ENCODE assay signal across 8 cellular contexts in genomic region chr6:109093732-109094131, GRCh38. TPM values are rescaled to one million over a fixed set of nuclear protein-coding genes. Genes with fewer than 3 reads are reported as not detected.
DNase-seq lines count a peak whose midpoint lies in the region; ATAC-seq, FAIRE-seq and TF ChIP-seq lines count a peak whose summit lies in the region.

No MANE protein-coding gene starts in this region.

- H3K4me3 ChIP-seq in GM23338: peak overlapping the region; percentile 92
- peak overlapping the region; percentile 91 for H3K4me3 ChIP-seq in PC-3 (ENCODE audit: low read length)
- peak overlapping the region; percentile 98 for H3K4me3 ChIP-seq in endocrine pancreas (ENCODE audit: control insufficient read depth, insufficient read depth, low read length)

- no peaks in the 10 kb centered on the region for H3K9me3 Mint-ChIP-seq in GM23338
- no peaks in the 10 kb centered on the region for H3K9me3 Mint-ChIP-seq in natural killer cell treated with Interleukin-12 subunit alpha and Interleukin-12 subunit beta and Interleukin-15 and Interleukin-18, amount 100 ng/mL, for 72 hours

- H3K36me3 Mint-ChIP-seq in GM23338 (ENCODE audit: low read depth): no peaks in the 10 kb centered on the region
- H3K36me3 Mint-ChIP-seq in natural killer cell treated with Interleukin-12 subunit alpha and Interleukin-12 subunit beta and Interleukin-15 and Interleukin-18, amount 100 ng/mL, for 72 hours: peaks cover 1% of the 10 kb centered on the region

- H3F3A ChIP-seq in GM23338 (replicated peaks; ENCODE audit: low read depth) (0 out of 2 replicates have a peak, but pooled peaks cover 3% of the 10 kb centered on the region), PC-3 (ENCODE audit: low read length, unreplicated experiment) (no peaks in the 10 kb centered on the region)

- H3K27me3 ChIP-seq in GM23338 (ENCODE audit: insufficient read depth): no peaks in the 10 kb centered on the region
- H3K27me3 ChIP-seq in PC-3 (ENCODE audit: low read length): no peaks in the 10 kb centered on the region
- no peaks in the 10 kb centered on the region for H3K27me3 ChIP-seq in endocrine pancreas (ENCODE audit: control insufficient read depth, insufficient read depth, low read length)

- H3K27ac ChIP-seq in GM23338 (ENCODE audit: low read depth) (no peak overlapping the region), PC-3 (ENCODE audit: low read length) (no peak overlapping the region)

- intact Hi-C loops in PC-3 (cut with micrococcal nuclease): loop anchor here (2.0 kb wide), 1 partner anchor 289 kb away; the partner anchor contains the start of gene CD164

- H3K36me3 ChIP-seq in GM23338 (ENCODE audit: insufficient read depth) (no peaks in the 10 kb centered on the region), PC-3 (ENCODE audit: low read depth, low read length) (no peaks in the 10 kb centered on the region), endocrine pancreas (ENCODE audit: control insufficient read depth, insufficient read depth, low read length) (no peaks in the 10 kb centered on the region)

- peak overlapping the region; percentile 29; the same call in 1 of the 2 replicates for H3K27ac Mint-ChIP-seq in GM23338
- peak overlapping the region; percentile 57 to 91 for H3K27ac Mint-ChIP-seq in natural killer cell treated with Interleukin-12 subunit alpha and Interleukin-12 subunit beta and Interleukin-15 and Interleukin-18, amount 100 ng/mL, for 72 hours

- peaks cover 4% of the 10 kb centered on the region for H3K27me3 Mint-ChIP-seq in GM23338 (ENCODE audit: insufficient read depth, low read depth, poor library complexity)
- no peaks in the 10 kb centered on the region for H3K27me3 Mint-ChIP-seq in natural killer cell treated with Interleukin-12 subunit alpha and Interleukin-12 subunit beta and Interleukin-15 and Interleukin-18, amount 100 ng/mL, for 72 hours

- H3K4me1 Mint-ChIP-seq in GM23338: peaks cover 30% of the 10 kb centered on the region
- H3K4me1 Mint-ChIP-seq in natural killer cell treated with Interleukin-12 subunit alpha and Interleukin-12 subunit beta and Interleukin-15 and Interleukin-18, amount 100 ng/mL, for 72 hours (ENCODE audit: low read depth in 2 of 2): peaks cover 38 to 62% of the 10 kb centered on the region in 2 donors

- POLR2A ChIA-PET in PC-3 (lab: Charles Lee; ENCODE audit: unreplicated experiment): interaction anchor here (0.6 to 1.1 kb wide), 5 partner anchors 14 to 700 kb away, joined by 3 to 8 read pairs (median 5); no protein-coding TSS in a partner anchor

- H3K9me2 ChIP-seq in GM23338 (ENCODE audit: insufficient read depth): no peaks in the 10 kb centered on the region
- H3K9me2 ChIP-seq in PC-3 (replicated peaks; ENCODE audit: low read length): no peaks in the 10 kb centered on the region

- H3K4me2 ChIP-seq in GM23338: peak overlapping the region; percentile 91
- peak overlapping the region; percentile 91 for H3K4me2 ChIP-seq in PC-3 (ENCODE audit: low read length)

- H3K4me1 ChIP-seq in GM23338 (ENCODE audit: insufficient read depth) (peaks cover 20% of the 10 kb centered on the region), PC-3 (ENCODE audit: insufficient read depth, low read length) (peaks cover 13% of the 10 kb centered on the region; the same call in 1 of the 2 replicates), endocrine pancreas (ENCODE audit: control insufficient read depth, insufficient read depth, low read length) (peaks cover 10% of the 10 kb centered on the region)

- H3K79me2 ChIP-seq in GM23338 (replicated peaks; ENCODE audit: insufficient read depth) (peaks cover 19% of the 10 kb centered on the region), PC-3 (ENCODE audit: low read length) (peaks cover 62% of the 10 kb centered on the region)

- CTCF ChIA-PET in PC-3 (lab: Charles Lee): interaction anchor here (1.4 kb wide), 1 partner anchor 289 kb away, joined by 3 read pairs; no protein-coding TSS in a partner anchor

- H2AFZ ChIP-seq in GM23338 (no peak overlapping the region; the same call in 1 of the 2 replicates), PC-3 (ENCODE audit: low read length) (peak overlapping the region; percentile 78; the same call in 1 of the 2 replicates)

- no peak for TF ChIP-seq POLR2A in GM12891 (IDR thresholded peaks at IDR 0.05; ENCODE audit: low read depth, low read length)

- peak overlapping the region; percentile 85 for H3K9ac ChIP-seq in PC-3 (ENCODE audit: low read length)
- H3K9ac ChIP-seq in endocrine pancreas (ENCODE audit: control insufficient read depth, insufficient read depth, low read length): peak overlapping the region; percentile 82

- DNase-seq in GM23338 (ENCODE audit: low spot score): no peak
- DNase-seq in PC-3: no peak
- no peak for DNase-seq in natural killer cell treated with Interleukin-12 subunit alpha and Interleukin-12 subunit beta and Interleukin-15 and Interleukin-18, amount 100 ng/mL, for 72 hours (ENCODE audit: low spot score)
- DNase-seq in frontal cortex (ENCODE audit: low spot score in 2 of 2): no peak
- no peak for DNase-seq in GM12891 (ENCODE audit: insufficient read length, low spot score)
- no peak for DNase-seq in NK-92 treated with Interleukin-12 subunit alpha and Interleukin-12 subunit beta, amount 100 ng/mL, for 24 hours (lab: John Stamatoyannopoulos, UW)
- no peak for DNase-seq in NOMO-1 treated with DMSO at 0.1 percent for 48 hours (lab: John Stamatoyannopoulos, UW; ENCODE audit: unreplicated experiment)

- TF ChIP-seq CTCF in GM23338 (conservative IDR thresholded peaks at IDR 0.05; ENCODE audit: low read depth in 2 of 2) (no peak), PC-3 (conservative IDR thresholded peaks at IDR 0.05; ENCODE audit: low read depth, low read length) (no peak)

- FAIRE-seq in frontal cortex (lab: Jason Lieb, UNC) (no peak), GM12891 (lab: Jason Lieb, UNC) (no peak)

- H4K20me1 ChIP-seq in GM23338 (replicated peaks; ENCODE audit: insufficient read depth) (no peaks in the 10 kb centered on the region), PC-3 (ENCODE audit: low read length) (no peaks in the 10 kb centered on the region)

- H3K4me3 Mint-ChIP-seq in GM23338: peak overlapping the region; percentile 94
- peak overlapping the region; percentile 96 for H3K4me3 Mint-ChIP-seq in natural killer cell treated with Interleukin-12 subunit alpha and Interleukin-12 subunit beta and Interleukin-15 and Interleukin-18, amount 100 ng/mL, for 72 hours

- H3K9me3 ChIP-seq in PC-3 (ENCODE audit: low read length) (no peaks in the 10 kb centered on the region), endocrine pancreas (ENCODE audit: control insufficient read depth, low read length) (no peaks in the 10 kb centered on the region)

- ATAC-seq in GM23338 (no peak), PC-3 (no peak)
- no peak for ATAC-seq in natural killer cell treated with Interleukin-12 subunit alpha and Interleukin-12 subunit beta and Interleukin-15 and Interleukin-18, amount 100 ng/mL, for 72 hours

- no TSS peak for BruUV-seq in PC-3 (replicated peaks; lab: Mats Ljungman, UMichigan)

TF ChIP-seq in GM23338, 12 proteins besides CTCF, POLR2A, EP300 and RAD21 (continues in another document):
- TF ChIP-seq, protein P1, sequence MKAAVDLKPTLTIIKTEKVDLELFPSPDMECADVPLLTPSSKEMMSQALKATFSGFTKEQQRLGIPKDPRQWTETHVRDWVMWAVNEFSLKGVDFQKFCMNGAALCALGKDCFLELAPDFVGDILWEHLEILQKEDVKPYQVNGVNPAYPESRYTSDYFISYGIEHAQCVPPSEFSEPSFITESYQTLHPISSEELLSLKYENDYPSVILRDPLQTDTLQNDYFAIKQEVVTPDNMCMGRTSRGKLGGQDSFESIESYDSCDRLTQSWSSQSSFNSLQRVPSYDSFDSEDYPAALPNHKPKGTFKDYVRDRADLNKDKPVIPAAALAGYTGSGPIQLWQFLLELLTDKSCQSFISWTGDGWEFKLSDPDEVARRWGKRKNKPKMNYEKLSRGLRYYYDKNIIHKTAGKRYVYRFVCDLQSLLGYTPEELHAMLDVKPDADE (IDR thresholded peaks at IDR 0.05): no peak
- no peak for TF ChIP-seq JUNB (IDR thresholded peaks at IDR 0.05; ENCODE audit: unreplicated experiment)
- no peak for TF ChIP-seq EZH2phosphoT487 (IDR thresholded peaks at IDR 0.05; ENCODE audit: unreplicated experiment)
- no peak for TF ChIP-seq NANOG (IDR thresholded peaks at IDR 0.05; ENCODE audit: borderline replicate concordance)
- TF ChIP-seq POLR2AphosphoS5 (IDR thresholded peaks at IDR 0.05; ENCODE audit: low read depth): no peak
- no peak for TF ChIP-seq ZNF331 (CRISPR knock-in tag; IDR thresholded peaks at IDR 0.05; ENCODE audit: low read depth)
- no peak for TF ChIP-seq EZH2 (IDR thresholded peaks at IDR 0.05; ENCODE audit: low read depth, unreplicated experiment)

TF ChIP-seq in GM12891, 5 proteins besides CTCF, POLR2A, EP300 and RAD21:
- TF ChIP-seq PAX5 (IDR thresholded peaks at IDR 0.05; ENCODE audit: insufficient read depth, low read length, severe bottlenecking) (no peak), SPI1 (IDR thresholded peaks at IDR 0.05; ENCODE audit: low read depth, low read length) (no peak), TAF1 (IDR thresholded peaks at IDR 0.05; ENCODE audit: low read depth, low read length) (no peak), POU2F2 (IDR thresholded peaks at IDR 0.05; ENCODE audit: low read depth, low read length) (no peak), POLR2AphosphoS5 (IDR thresholded peaks at IDR 0.05; ENCODE audit: low read depth, low read length) (no peak)

RNA-seq across cellular contexts. Expression of gene SESN1, which starts 0.9 kb away (rescaled TPM):
- 36.2 and 36.4 TPM in 2 replicates for total RNA-seq in GM23338 (2014; rRNA removed; shearing (Covaris generic))
- 19.8 and 26.2 TPM in 2 replicates for polyA plus RNA-seq in GM23338 (2016; fragmentation: Nextera tagmentation; extraction: Ambion mirVana)
- total RNA-seq in PC-3 (2014; rRNA removed): 3.4 and 3.5 TPM in 2 replicates
- total RNA-seq in natural killer cell treated with Interleukin-12 subunit alpha and Interleukin-12 subunit beta and Interleukin-15 and Interleukin-18, amount 100 ng/mL, for 72 hours: 1 to 10 TPM; 7.4 to 9.6 TPM
- 34.6 TPM for total RNA-seq in frontal cortex
- 3.7 TPM for polyA plus RNA-seq in GM12891 (2012; ENCODE audit: low read depth, missing spikeins)

RNA-seq across cellular contexts. Expression of gene CEP57L1, which starts 1.6 kb away (rescaled TPM):
- total RNA-seq in GM23338 (2014; rRNA removed; shearing (Covaris generic)): 11.3 and 17.1 TPM in 2 replicates
- polyA plus RNA-seq in GM23338 (2016; fragmentation: Nextera tagmentation; extraction: Ambion mirVana): 18.7 and 20.2 TPM in 2 replicates
- total RNA-seq in PC-3 (2014; rRNA removed) (19.8 and 26.4 TPM in 2 replicates), frontal cortex (97.4 TPM)
- 10 to 100 TPM; 14.4 to 29.3 TPM for total RNA-seq in natural killer cell treated with Interleukin-12 subunit alpha and Interleukin-12 subunit beta and Interleukin-15 and Interleukin-18, amount 100 ng/mL, for 72 hours
- 7.8 TPM for polyA plus RNA-seq in GM12891 (2012; ENCODE audit: low read depth, missing spikeins)
